Comparison of ENCODE assay signal across 21 cellular contexts in the genomic region with DNA sequence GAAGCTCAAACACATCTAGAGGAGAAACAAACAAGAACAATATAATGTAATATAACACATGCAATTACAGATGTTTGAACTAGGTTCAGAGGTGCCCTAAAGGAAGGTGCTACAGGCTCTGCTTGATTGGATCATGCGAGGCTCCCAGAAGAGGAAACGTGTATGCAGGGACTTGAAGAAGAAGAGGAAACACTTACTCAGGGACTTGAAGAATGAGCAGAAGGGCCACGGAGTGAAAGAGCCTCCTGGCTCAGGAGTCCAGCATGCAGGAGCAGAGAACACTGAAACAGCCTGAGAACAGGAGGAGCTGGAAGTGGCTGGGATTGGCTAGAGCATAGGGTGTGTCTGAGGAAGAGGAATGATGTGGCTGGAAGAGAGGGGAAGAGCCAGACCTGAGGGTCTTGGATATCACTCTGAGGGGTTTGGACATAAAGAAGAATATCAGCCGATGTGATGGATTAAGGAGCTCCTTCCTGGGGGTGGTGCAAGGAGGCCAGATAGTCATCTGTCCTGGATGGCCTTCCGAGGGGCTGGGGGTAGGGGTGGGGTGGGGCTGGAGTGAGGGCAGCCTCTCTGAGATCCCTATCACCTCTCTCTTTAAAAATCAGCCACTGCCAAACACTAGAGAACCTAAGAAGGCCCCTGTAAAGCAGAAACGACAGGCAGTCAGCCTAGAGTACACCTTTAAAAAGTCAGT. TPM values are rescaled to one million over a fixed set of nuclear protein-coding genes. Genes with fewer than 3 reads are reported as not detected.
A peak's percentile ranks its signal among the peaks of the same experiment; 100 is the strongest.
DNase-seq lines count a peak whose midpoint lies in the region; ATAC-seq, FAIRE-seq and TF ChIP-seq lines count a peak whose summit lies in the region.
"Had no signal": no experiment of that assay in that cellular context is flagged by ENCODE, and none has a peak within 500 bp of the region (broad histone marks: within the 10 kb centered on the region; RNA-seq: fewer than 3 reads in every experiment).

No MANE protein-coding gene starts in this region.

- no peak overlapping the region for H3K18ac ChIP-seq in mesenchymal stem cell (ENCODE audit: low read depth in 1 of 2, low read length in 2 of 2)

- TF ChIP-seq CTCF in left ventricle myocardium inferior (IDR thresholded peaks at IDR 0.05; ENCODE audit: borderline replicate concordance), result no peak
- TF ChIP-seq CTCF in WTC11 (IDR thresholded peaks at IDR 0.05), result no peak
- TF ChIP-seq CTCF in upper lobe of right lung (IDR thresholded peaks at IDR 0.05), result no peak
- TF ChIP-seq CTCF in pancreas (IDR thresholded peaks at IDR 0.05), result no peak
- no peak for TF ChIP-seq CTCF in WERI-Rb-1 (IDR thresholded peaks at IDR 0.05; ENCODE audit: low read depth, low read length)

- WGBS in mesenchymal stem cell, result 37% methylated on average over 5 of the region's 6 CpGs
- 53 to 59% methylated on average over 6 of the region's 6 CpGs for WGBS in pancreas, 2 donors

- no peak overlapping the region for H3K14ac ChIP-seq in mesenchymal stem cell (ENCODE audit: low read length in 2 of 2)

- H3K4me3 ChIP-seq in left ventricle myocardium inferior (no peak overlapping the region), mesenchymal stem cell (ENCODE audit: insufficient read depth in 1 of 2, low read depth in 1 of 2, low read length in 2 of 2) (no peak overlapping the region), upper lobe of right lung (no peak overlapping the region), pancreas (no peak overlapping the region), WERI-Rb-1 (ENCODE audit: low read depth, low read length) (no peak overlapping the region)
- H3K4me3 ChIP-seq: esophagus squamous epithelium, heart left ventricle, PC-9, skin epidermis, vagina had no signal

- no peak for FAIRE-seq in pancreas (lab: Jason Lieb, UNC)

- H3K4me3 Mint-ChIP-seq in WTC11, result no peak overlapping the region
- H3K4me3 Mint-ChIP-seq: activated CD8-positive, alpha-beta memory T cell treated with anti-CD3 and anti-CD28 coated beads, Interleukin-2, amount 10 ng/mL, durations not matched to agents 7 days and 5 days; stimulated activated memory B cell treated with anti-CD40 and anti-IgM and Interleukin-4, amounts not matched to agents 10 μg/mL and 1 μg/mL and 100 μg/mL, for 72 hours had no signal

- no peak overlapping the region for H2BK120ac ChIP-seq in mesenchymal stem cell (ENCODE audit: low read depth, low read length)

- ATAC-seq in left cardiac atrium (no peak), WTC11 (no peak), upper lobe of right lung (peak; percentile 61), HG02763 (IDR thresholded peaks at IDR 0.05; ENCODE audit: unreplicated experiment) (no peak), pancreas (no peak)
- ATAC-seq: activated CD4-positive, CD25-positive, alpha-beta regulatory T cell treated with anti-CD3 and anti-CD28 coated beads, Interleukin-2, amount 50 U/mL, for 24 hours had no signal

- no peak for DNase-seq in left ventricle myocardium inferior
- no peak for DNase-seq in left cardiac atrium
- no peak for DNase-seq in WTC11 (ENCODE audit: low spot score)
- no peak for DNase-seq in mesenchymal stem cell
- DNase-seq in upper lobe of right lung, result no peak
- DNase-seq in pancreas, result no peak
- no peak for DNase-seq in WERI-Rb-1
- DNase-seq: activated CD8-positive, alpha-beta memory T cell treated with anti-CD3 and anti-CD28 coated beads, Interleukin-2, amount 10 ng/mL, durations not matched to agents 7 days and 5 days; activated gamma-delta T cell; cortex of kidney; esophagus squamous epithelium; heart left ventricle; kidney had no signal

- peak overlapping the region; percentile 28; the same call in 1 of the 2 replicates for H3K27ac Mint-ChIP-seq in WTC11
- H3K27ac Mint-ChIP-seq: activated CD8-positive, alpha-beta memory T cell treated with anti-CD3 and anti-CD28 coated beads, Interleukin-2, amount 10 ng/mL, durations not matched to agents 7 days and 5 days; stimulated activated memory B cell treated with anti-CD40 and anti-IgM and Interleukin-4, amounts not matched to agents 10 μg/mL and 1 μg/mL and 100 μg/mL, for 72 hours had no signal

- no peak overlapping the region for H2AK5ac ChIP-seq in mesenchymal stem cell (ENCODE audit: low read length, severe bottlenecking)

- H4K91ac ChIP-seq in mesenchymal stem cell (ENCODE audit: low read length), result no peak overlapping the region

- no peak overlapping the region for H3K23ac ChIP-seq in mesenchymal stem cell (ENCODE audit: low read length in 2 of 2)

- H4K8ac ChIP-seq in mesenchymal stem cell (ENCODE audit: low read length), result no peak overlapping the region

- H3K4me1 Mint-ChIP-seq in WTC11, result peaks cover 49% of the 10 kb centered on the region
- H3K4me1 Mint-ChIP-seq: activated CD8-positive, alpha-beta memory T cell treated with anti-CD3 and anti-CD28 coated beads, Interleukin-2, amount 10 ng/mL, durations not matched to agents 7 days and 5 days; stimulated activated memory B cell treated with anti-CD40 and anti-IgM and Interleukin-4, amounts not matched to agents 10 μg/mL and 1 μg/mL and 100 μg/mL, for 72 hours had no signal

- H2BK15ac ChIP-seq in mesenchymal stem cell (ENCODE audit: low read depth, poor library complexity, severe bottlenecking), result no peak overlapping the region

- H3K9me3 ChIP-seq in left ventricle myocardium inferior (replicated peaks) (no peaks in the 10 kb centered on the region), mesenchymal stem cell (ENCODE audit: control insufficient read depth, low read length) (no peaks in the 10 kb centered on the region), upper lobe of right lung (no peaks in the 10 kb centered on the region), pancreas (no peaks in the 10 kb centered on the region), WERI-Rb-1 (ENCODE audit: severe bottlenecking) (no peaks in the 10 kb centered on the region)
- H3K9me3 ChIP-seq: esophagus squamous epithelium, heart left ventricle, vagina had no signal

- peaks cover 78% of the 10 kb centered on the region for H3K4me1 ChIP-seq in left ventricle myocardium inferior
- H3K4me1 ChIP-seq in mesenchymal stem cell (ENCODE audit: control insufficient read depth, insufficient read depth, low read depth, low read length), result peaks cover 6% of the 10 kb centered on the region
- H3K4me1 ChIP-seq in upper lobe of right lung, result peaks cover 51% of the 10 kb centered on the region
- H3K4me1 ChIP-seq in pancreas, result peaks cover 19 to 26% (median 25%) of the 10 kb centered on the region in 3 donors

- no peaks in the 10 kb centered on the region for H3K36me3 ChIP-seq in left ventricle myocardium inferior
- peaks cover 0 to 3% of the 10 kb centered on the region in 2 experiments for H3K36me3 ChIP-seq in mesenchymal stem cell (ENCODE audit: control insufficient read depth in 1 of 2, insufficient read depth in 2 of 2, low read depth in 1 of 2, low read length in 2 of 2)
- H3K36me3 ChIP-seq in upper lobe of right lung, result no peaks in the 10 kb centered on the region
- no peaks in the 10 kb centered on the region for H3K36me3 ChIP-seq in pancreas
- H3K36me3 ChIP-seq in WERI-Rb-1, result no peaks in the 10 kb centered on the region
- H3K36me3 ChIP-seq: esophagus squamous epithelium, vagina had no signal

- no peak overlapping the region for H3K4ac ChIP-seq in mesenchymal stem cell (ENCODE audit: low read depth in 1 of 2, low read length in 2 of 2)

- H3K27ac ChIP-seq in left ventricle myocardium inferior (replicated peaks) (peak overlapping the region; percentile 90), mesenchymal stem cell (ENCODE audit: low read length, poor library complexity, severe bottlenecking) (no peak overlapping the region), upper lobe of right lung (no peak overlapping the region), pancreas (no peak overlapping the region), WERI-Rb-1 (no peak overlapping the region)
- H3K27ac ChIP-seq: esophagus squamous epithelium, HL-60, KMS-11, PC-9, skin epidermis, vagina had no signal

- H3K4me2 ChIP-seq in mesenchymal stem cell (ENCODE audit: low read length, poor library complexity, severe bottlenecking), result no peak overlapping the region
- H3K4me2 ChIP-seq: KMS-11, PC-9 had no signal

- H2AFZ ChIP-seq in mesenchymal stem cell (ENCODE audit: low read depth, low read length), result no peak overlapping the region
- H2AFZ ChIP-seq: PC-9 had no signal

- CTCF ChIA-PET in WTC11 (lab: Charles Lee), result interaction anchor here (0.7 to 2.8 kb wide), 20 partner anchors 9 to 482 kb away, joined by 3 to 34 read pairs (median 6); a partner anchor contains a TSS

- H3K27me3 Mint-ChIP-seq in WTC11 (ENCODE audit: low read depth), result no peaks in the 10 kb centered on the region

- no peaks in the 10 kb centered on the region for H3K9me3 Mint-ChIP-seq in WTC11
- H3K9me3 Mint-ChIP-seq: stimulated activated memory B cell treated with anti-CD40 and anti-IgM and Interleukin-4, amounts not matched to agents 10 μg/mL and 1 μg/mL and 100 μg/mL, for 72 hours had no signal

- H3K36me3 Mint-ChIP-seq in WTC11, result no peaks in the 10 kb centered on the region
- H3K36me3 Mint-ChIP-seq: activated CD8-positive, alpha-beta memory T cell treated with anti-CD3 and anti-CD28 coated beads, Interleukin-2, amount 10 ng/mL, durations not matched to agents 7 days and 5 days; stimulated activated memory B cell treated with anti-CD40 and anti-IgM and Interleukin-4, amounts not matched to agents 10 μg/mL and 1 μg/mL and 100 μg/mL, for 72 hours had no signal

- peak overlapping the region; percentile 34 for H3K9ac ChIP-seq in mesenchymal stem cell (ENCODE audit: low read length)
- H3K9ac ChIP-seq: KMS-11 had no signal

- intact Hi-C loops in left ventricle myocardium inferior (cut with micrococcal nuclease), result loop anchor here (5.0 kb wide), 1 partner anchor 344 kb away; no protein-coding TSS in a partner anchor
- intact Hi-C loops in left cardiac atrium (cut with DNase I), result loop anchor here in 1 of 2 donors (2.0 to 10.0 kb wide), 2 partner anchors 352 to 486 kb away; no protein-coding TSS in a partner anchor
- intact Hi-C loops in upper lobe of right lung (cut with DNase I), result loop anchor here (10.0 kb wide), 1 partner anchor 356 kb away; no protein-coding TSS in a partner anchor
- intact Hi-C loops in pancreas (cut with DNase I), result loop anchor here in 1 of 3 donors (5.0 kb wide), 1 partner anchor 359 kb away; no protein-coding TSS in a partner anchor

- H2BK12ac ChIP-seq in mesenchymal stem cell (ENCODE audit: low read length in 2 of 2), result no peak overlapping the region

- H3K27me3 ChIP-seq in left ventricle myocardium inferior (ENCODE audit: low read depth), result no peaks in the 10 kb centered on the region
- H3K27me3 ChIP-seq in mesenchymal stem cell (ENCODE audit: control insufficient read depth in 1 of 2, insufficient read depth in 1 of 2, low read length in 2 of 2), result no peaks in the 10 kb centered on the region
- no peaks in the 10 kb centered on the region for H3K27me3 ChIP-seq in upper lobe of right lung
- no peaks in the 10 kb centered on the region for H3K27me3 ChIP-seq in pancreas
- H3K27me3 ChIP-seq in WERI-Rb-1 (ENCODE audit: insufficient read depth, low read depth, severe bottlenecking), result no peaks in the 10 kb centered on the region
- H3K27me3 ChIP-seq: esophagus squamous epithelium, heart left ventricle, vagina had no signal

- POLR2A ChIA-PET in WTC11 (lab: Charles Lee), result interaction anchor here (0.5 kb wide), 1 partner anchor 18 kb away, joined by 4 read pairs; no protein-coding TSS in a partner anchor

- H2BK5ac ChIP-seq in mesenchymal stem cell (ENCODE audit: low read depth, low read length, poor library complexity, severe bottlenecking), result no peak overlapping the region

- H3K79me1 ChIP-seq in mesenchymal stem cell (replicated peaks; ENCODE audit: low read length, poor library complexity, severe bottlenecking), result no peaks in the 10 kb centered on the region

RNA-seq across cellular contexts. Expression of a gene that starts 16.8 kb away (rescaled TPM):
- total RNA-seq in left ventricle myocardium inferior, result 26.5 TPM
- 10 to 100 TPM; 45.5 to 54.2 TPM for total RNA-seq in left cardiac atrium
- total RNA-seq in WTC11 (2021), result 7.7 to 9.8 TPM (median 9.2 TPM) in 3 replicates
- polyA plus RNA-seq in mesenchymal stem cell (2013, experiment 1 of 2), result 3.3 TPM
- polyA plus RNA-seq in mesenchymal stem cell (2013, experiment 2 of 2), result 3.2 TPM
- total RNA-seq in upper lobe of right lung, result 57.4 TPM
- 10 to 100 TPM in 2 of 6 donors, 1 to 10 TPM in 4; 5.4 to 10.8 (median 7.9) TPM for total RNA-seq in pancreas
- polyA plus RNA-seq in pancreas, result 1 to 10 TPM; 4.7 to 4.8 TPM
